ENCODE assay signal across 8 cellular contexts in genomic region chr17:75405365-75406221, GRCh38. TPM values are rescaled to one million over a fixed set of nuclear protein-coding genes. Genes with fewer than 3 reads are reported as not detected.
A peak's percentile ranks its signal among the peaks of the same experiment; 100 is the strongest.
DNase-seq lines count a peak whose midpoint lies in the region; ATAC-seq and TF ChIP-seq lines count a peak whose summit lies in the region.

GRB2 (minus strand) TSS chr17:75405678; CDS start chr17:75393628, 12,050 bp downstream.

- peak within 1 kb of the TSS; percentile 94 for H3K27ac Mint-ChIP-seq in activated T-cell treated with anti-CD3 and anti-CD28 coated beads, Interleukin-2, amount 50 U/mL, for 24 hours

- H3K9me3 ChIP-seq in mucosa of rectum (ENCODE audit: control insufficient read depth in 2 of 2, low read length in 2 of 2) = no peaks in the 10 kb centered on the region

- H3K36me3 Mint-ChIP-seq in activated T-cell treated with anti-CD3 and anti-CD28 coated beads, Interleukin-2, amount 50 U/mL, for 24 hours (ENCODE audit: low read depth) = peaks cover 27% of the 10 kb centered on the region

- DNase-seq in DMS 273 treated with DMSO at 0.1 percent for 48 hours (lab: John Stamatoyannopoulos, UW) (peak; percentile 88), KG1 (lab: John Stamatoyannopoulos, UW) (peak; percentile 88), erythroblast (lab: John Stamatoyannopoulos, UW) (peak; percentile 98 to 99)
- peak; percentile 100 for DNase-seq in activated T-cell treated with anti-CD3 and anti-CD28 coated beads, Interleukin-2, amount 50 U/mL, for 24 hours
- peak; percentile 99 to 100 for DNase-seq in stimulated activated CD8-positive, alpha-beta memory T cell treated with anti-CD3 and anti-CD28 coated beads, Interleukin-4, amount 100 ng/mL, for 4 hours (ENCODE audit: low read depth in 2 of 2, low spot score in 1 of 2)

- H3K4me3 Mint-ChIP-seq in activated T-cell treated with anti-CD3 and anti-CD28 coated beads, Interleukin-2, amount 50 U/mL, for 24 hours = peak within 1 kb of the TSS; percentile 87

- TF ChIP-seq POLR2A in erythroblast (IDR thresholded peaks at IDR 0.05; ENCODE audit: low read length) = peak; percentile 75

- peak within 1 kb of the TSS; percentile 71 to 90 for H3K4me3 ChIP-seq in mucosa of rectum (ENCODE audit: low read length in 2 of 2)

- H3K9me3 Mint-ChIP-seq in activated T-cell treated with anti-CD3 and anti-CD28 coated beads, Interleukin-2, amount 50 U/mL, for 24 hours = no peaks in the 10 kb centered on the region

- ATAC-seq in GM21717 (IDR thresholded peaks at IDR 0.05; ENCODE audit: unreplicated experiment) = peak; percentile 64

- peak within 1 kb of the TSS; percentile 89 to 91 for H3K9ac ChIP-seq in mucosa of rectum (ENCODE audit: low read depth in 1 of 2, low read length in 2 of 2)

- H3K27me3 Mint-ChIP-seq in activated T-cell treated with anti-CD3 and anti-CD28 coated beads, Interleukin-2, amount 50 U/mL, for 24 hours = no peaks in the 10 kb centered on the region

- peaks cover 37% of the 10 kb centered on the region for H3K4me1 Mint-ChIP-seq in activated T-cell treated with anti-CD3 and anti-CD28 coated beads, Interleukin-2, amount 50 U/mL, for 24 hours (ENCODE audit: low read depth)

- peaks cover 7 to 18% of the 10 kb centered on the region in 2 donors for H3K4me1 ChIP-seq in mucosa of rectum (ENCODE audit: control insufficient read depth in 2 of 2, insufficient read depth in 2 of 2, low read length in 2 of 2)

- H3K27me3 ChIP-seq in mucosa of rectum (ENCODE audit: control insufficient read depth in 2 of 2, insufficient read depth in 2 of 2, low read length in 2 of 2) = no peaks in the 10 kb centered on the region

- peak within 1 kb of the TSS; percentile 93 to 94 for H3K27ac ChIP-seq in mucosa of rectum (ENCODE audit: low read depth in 2 of 2, low read length in 2 of 2)

- no peaks in the 10 kb centered on the region for H3K36me3 ChIP-seq in mucosa of rectum (ENCODE audit: control insufficient read depth in 2 of 2, insufficient read depth in 2 of 2, low read length in 2 of 2)

TF ChIP-seq in PFSK-1, 5 proteins besides CTCF, POLR2A, EP300 and RAD21:
- TF ChIP-seq REST (IDR thresholded peaks at IDR 0.05; ENCODE audit: insufficient read depth in 1 of 2, low read depth in 2 of 2, low read length in 2 of 2) = 0 out of 4 replicates have a peak, but pooled peaks of 1 of the 2 experiments have one; percentile 17
- TF ChIP-seq POLR2AphosphoS5 (IDR thresholded peaks at IDR 0.05; ENCODE audit: low read depth, low read length) = peak; percentile 92
- peak; percentile 25; the same call in 1 of the 2 replicates for TF ChIP-seq SIN3A (IDR thresholded peaks at IDR 0.05; ENCODE audit: borderline replicate concordance, insufficient read depth, low read length)
- peak; percentile 87; the same call in 1 of the 2 replicates for TF ChIP-seq TAF1 (IDR thresholded peaks at IDR 0.05; ENCODE audit: borderline replicate concordance, insufficient read depth, low read length)
- peak; percentile 49 for TF ChIP-seq FOXP2 (optimal IDR thresholded peaks at IDR 0.05; ENCODE audit: borderline replicate concordance, extremely low read depth, extremely low read length, insufficient read depth)

RNA-seq across cellular contexts. Expression of gene GRB2, which starts in this region (rescaled TPM):
- polyA plus RNA-seq in PFSK-1 (2012; ENCODE audit: insufficient read length, low read depth) = 81.9 TPM

Comparison
In these comparisons a context has a peak if more than half of its experiments do, and no peak if none do; other contexts are left out.
1. Peak in every context shown above with its lines: DNase-seq, ATAC-seq, H3K4me3 ChIP-seq and H3K27ac ChIP-seq.